ENCODE assay signal across 1 cellular context in the genomic region with DNA sequence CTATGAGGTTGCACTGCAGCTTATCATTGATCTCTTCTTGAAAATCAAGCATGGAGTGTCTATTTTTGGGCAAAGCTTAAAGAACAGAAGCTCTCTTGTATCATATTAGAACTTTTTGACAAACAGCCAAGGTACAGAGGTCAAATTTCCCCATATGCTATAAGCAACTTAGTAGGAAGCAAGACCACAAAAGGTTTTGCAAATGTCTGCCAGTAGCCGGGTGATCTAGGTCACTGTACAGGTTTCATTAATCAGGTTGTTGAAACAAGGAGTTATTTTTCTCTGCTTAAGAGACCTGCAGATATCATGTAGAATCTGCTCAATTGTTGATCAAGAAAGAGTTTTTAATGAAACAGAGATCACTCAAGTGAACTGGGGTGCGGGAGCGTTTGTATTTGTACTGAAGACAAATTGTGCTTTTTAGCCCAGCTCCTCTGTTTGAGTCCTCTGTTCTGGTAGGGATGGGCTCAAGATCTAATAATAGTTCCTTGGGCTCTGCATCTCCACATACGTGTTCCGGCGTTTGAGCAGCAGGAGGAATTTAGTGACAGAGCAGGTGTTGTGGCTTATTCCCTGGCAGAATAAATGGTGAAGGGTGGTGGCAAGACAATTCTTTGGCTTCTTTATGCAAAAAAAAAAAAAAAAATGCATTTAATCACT.
A peak's percentile ranks its signal among the peaks of the same experiment; 100 is the strongest.
TF ChIP-seq lines count a peak whose summit lies in the region.

No MANE protein-coding gene starts in this region.

TF ChIP-seq in K562, 482 proteins besides CTCF, POLR2A, EP300 and RAD21:
- TF ChIP-seq ZKSCAN1 (IDR thresholded peaks at IDR 0.05; ENCODE audit: low read depth, low read length), result no peak
- TF ChIP-seq NFE2 (IDR thresholded peaks at IDR 0.05; ENCODE audit: low read depth), result no peak
- TF ChIP-seq, protein P1, sequence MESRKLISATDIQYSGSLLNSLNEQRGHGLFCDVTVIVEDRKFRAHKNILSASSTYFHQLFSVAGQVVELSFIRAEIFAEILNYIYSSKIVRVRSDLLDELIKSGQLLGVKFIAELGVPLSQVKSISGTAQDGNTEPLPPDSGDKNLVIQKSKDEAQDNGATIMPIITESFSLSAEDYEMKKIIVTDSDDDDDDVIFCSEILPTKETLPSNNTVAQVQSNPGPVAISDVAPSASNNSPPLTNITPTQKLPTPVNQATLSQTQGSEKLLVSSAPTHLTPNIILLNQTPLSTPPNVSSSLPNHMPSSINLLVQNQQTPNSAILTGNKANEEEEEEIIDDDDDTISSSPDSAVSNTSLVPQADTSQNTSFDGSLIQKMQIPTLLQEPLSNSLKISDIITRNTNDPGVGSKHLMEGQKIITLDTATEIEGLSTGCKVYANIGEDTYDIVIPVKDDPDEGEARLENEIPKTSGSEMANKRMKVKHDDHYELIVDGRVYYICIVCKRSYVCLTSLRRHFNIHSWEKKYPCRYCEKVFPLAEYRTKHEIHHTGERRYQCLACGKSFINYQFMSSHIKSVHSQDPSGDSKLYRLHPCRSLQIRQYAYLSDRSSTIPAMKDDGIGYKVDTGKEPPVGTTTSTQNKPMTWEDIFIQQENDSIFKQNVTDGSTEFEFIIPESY (CRISPR knock-in tag; IDR thresholded peaks at IDR 0.05), result no peak
- TF ChIP-seq TEAD1 (CRISPR knock-in tag; IDR thresholded peaks at IDR 0.05), result no peak
- TF ChIP-seq, protein P2, sequence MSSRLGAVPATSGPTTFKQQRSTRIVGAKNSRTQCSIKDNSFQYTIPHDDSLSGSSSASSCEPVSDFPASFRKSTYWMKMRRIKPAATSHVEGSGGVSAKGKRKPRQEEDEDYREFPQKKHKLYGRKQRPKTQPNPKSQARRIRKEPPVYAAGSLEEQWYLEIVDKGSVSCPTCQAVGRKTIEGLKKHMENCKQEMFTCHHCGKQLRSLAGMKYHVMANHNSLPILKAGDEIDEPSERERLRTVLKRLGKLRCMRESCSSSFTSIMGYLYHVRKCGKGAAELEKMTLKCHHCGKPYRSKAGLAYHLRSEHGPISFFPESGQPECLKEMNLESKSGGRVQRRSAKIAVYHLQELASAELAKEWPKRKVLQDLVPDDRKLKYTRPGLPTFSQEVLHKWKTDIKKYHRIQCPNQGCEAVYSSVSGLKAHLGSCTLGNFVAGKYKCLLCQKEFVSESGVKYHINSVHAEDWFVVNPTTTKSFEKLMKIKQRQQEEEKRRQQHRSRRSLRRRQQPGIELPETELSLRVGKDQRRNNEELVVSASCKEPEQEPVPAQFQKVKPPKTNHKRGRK (tag; IDR thresholded peaks at IDR 0.05), result no peak
- TF ChIP-seq NCOR1 (IDR thresholded peaks at IDR 0.05), result no peak
- no peak for TF ChIP-seq SRSF7 (optimal IDR thresholded peaks at IDR 0.05; ENCODE audit: low read depth, low read length)
- TF ChIP-seq ZNF766 (CRISPR knock-in tag; conservative IDR thresholded peaks at IDR 0.05), result 0 out of 2 replicates have a peak, but pooled peaks have one; percentile 7
- TF ChIP-seq, protein P3, sequence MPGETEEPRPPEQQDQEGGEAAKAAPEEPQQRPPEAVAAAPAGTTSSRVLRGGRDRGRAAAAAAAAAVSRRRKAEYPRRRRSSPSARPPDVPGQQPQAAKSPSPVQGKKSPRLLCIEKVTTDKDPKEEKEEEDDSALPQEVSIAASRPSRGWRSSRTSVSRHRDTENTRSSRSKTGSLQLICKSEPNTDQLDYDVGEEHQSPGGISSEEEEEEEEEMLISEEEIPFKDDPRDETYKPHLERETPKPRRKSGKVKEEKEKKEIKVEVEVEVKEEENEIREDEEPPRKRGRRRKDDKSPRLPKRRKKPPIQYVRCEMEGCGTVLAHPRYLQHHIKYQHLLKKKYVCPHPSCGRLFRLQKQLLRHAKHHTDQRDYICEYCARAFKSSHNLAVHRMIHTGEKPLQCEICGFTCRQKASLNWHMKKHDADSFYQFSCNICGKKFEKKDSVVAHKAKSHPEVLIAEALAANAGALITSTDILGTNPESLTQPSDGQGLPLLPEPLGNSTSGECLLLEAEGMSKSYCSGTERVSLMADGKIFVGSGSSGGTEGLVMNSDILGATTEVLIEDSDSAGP (CRISPR knock-in tag; IDR thresholded peaks at IDR 0.05), result no peak
- TF ChIP-seq MYBL2 (IDR thresholded peaks at IDR 0.05; ENCODE audit: low read depth), result no peak
- no peak for TF ChIP-seq MYBL2 (CRISPR knock-in tag; IDR thresholded peaks at IDR 0.05; ENCODE audit: borderline replicate concordance)
- no peak for TF ChIP-seq TBL1XR1 (IDR thresholded peaks at IDR 0.05; ENCODE audit: low read length in 2 of 2)
- no peak for TF ChIP-seq MIER1 (IDR thresholded peaks at IDR 0.05; ENCODE audit: low read depth)
- no peak for TF ChIP-seq NR2F6 (CRISPR knock-in tag; IDR thresholded peaks at IDR 0.05)
- TF ChIP-seq SRF (CRISPR knock-in tag; IDR thresholded peaks at IDR 0.05), result 0 out of 4 replicates have a peak, but pooled peaks of 1 of the 2 experiments have one; percentile 18
- no peak for TF ChIP-seq CAMTA2 (CRISPR knock-in tag; conservative IDR thresholded peaks at IDR 0.05)
- 0 out of 2 replicates have a peak, but pooled peaks have one; percentile 12 for TF ChIP-seq ESRRB (CRISPR knock-in tag; IDR thresholded peaks at IDR 0.05; ENCODE audit: borderline replicate concordance)
- TF ChIP-seq DPF2 (IDR thresholded peaks at IDR 0.05), result peak; percentile 9; the same call in 1 of the 2 replicates
- TF ChIP-seq KDM5B (IDR thresholded peaks at IDR 0.05; ENCODE audit: insufficient replicate concordance, low read depth, low read length), result peak; percentile 18
- TF ChIP-seq CXXC5 (CRISPR knock-in tag; IDR thresholded peaks at IDR 0.05), result peak; percentile 1; the same call in 1 of the 2 replicates
- TF ChIP-seq, protein P4, sequence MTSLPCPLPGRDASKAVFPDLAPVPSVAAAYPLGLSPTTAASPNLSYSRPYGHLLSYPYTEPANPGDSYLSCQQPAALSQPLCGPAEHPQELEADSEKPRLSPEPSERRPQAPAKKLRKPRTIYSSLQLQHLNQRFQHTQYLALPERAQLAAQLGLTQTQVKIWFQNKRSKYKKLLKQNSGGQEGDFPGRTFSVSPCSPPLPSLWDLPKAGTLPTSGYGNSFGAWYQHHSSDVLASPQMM (CRISPR knock-in tag; IDR thresholded peaks at IDR 0.05), result no peak
- TF ChIP-seq, protein P5, sequence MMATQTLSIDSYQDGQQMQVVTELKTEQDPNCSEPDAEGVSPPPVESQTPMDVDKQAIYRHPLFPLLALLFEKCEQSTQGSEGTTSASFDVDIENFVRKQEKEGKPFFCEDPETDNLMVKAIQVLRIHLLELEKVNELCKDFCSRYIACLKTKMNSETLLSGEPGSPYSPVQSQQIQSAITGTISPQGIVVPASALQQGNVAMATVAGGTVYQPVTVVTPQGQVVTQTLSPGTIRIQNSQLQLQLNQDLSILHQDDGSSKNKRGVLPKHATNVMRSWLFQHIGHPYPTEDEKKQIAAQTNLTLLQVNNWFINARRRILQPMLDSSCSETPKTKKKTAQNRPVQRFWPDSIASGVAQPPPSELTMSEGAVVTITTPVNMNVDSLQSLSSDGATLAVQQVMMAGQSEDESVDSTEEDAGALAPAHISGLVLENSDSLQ (IDR thresholded peaks at IDR 0.05), result 0 out of 2 replicates have a peak, but pooled peaks have one; percentile 1
- TF ChIP-seq, protein P6, sequence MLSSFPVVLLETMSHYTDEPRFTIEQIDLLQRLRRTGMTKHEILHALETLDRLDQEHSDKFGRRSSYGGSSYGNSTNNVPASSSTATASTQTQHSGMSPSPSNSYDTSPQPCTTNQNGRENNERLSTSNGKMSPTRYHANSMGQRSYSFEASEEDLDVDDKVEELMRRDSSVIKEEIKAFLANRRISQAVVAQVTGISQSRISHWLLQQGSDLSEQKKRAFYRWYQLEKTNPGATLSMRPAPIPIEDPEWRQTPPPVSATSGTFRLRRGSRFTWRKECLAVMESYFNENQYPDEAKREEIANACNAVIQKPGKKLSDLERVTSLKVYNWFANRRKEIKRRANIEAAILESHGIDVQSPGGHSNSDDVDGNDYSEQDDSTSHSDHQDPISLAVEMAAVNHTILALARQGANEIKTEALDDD (IDR thresholded peaks at IDR 0.05), result 0 out of 2 replicates have a peak, but pooled peaks have one; percentile 2
- TF ChIP-seq, protein P7, sequence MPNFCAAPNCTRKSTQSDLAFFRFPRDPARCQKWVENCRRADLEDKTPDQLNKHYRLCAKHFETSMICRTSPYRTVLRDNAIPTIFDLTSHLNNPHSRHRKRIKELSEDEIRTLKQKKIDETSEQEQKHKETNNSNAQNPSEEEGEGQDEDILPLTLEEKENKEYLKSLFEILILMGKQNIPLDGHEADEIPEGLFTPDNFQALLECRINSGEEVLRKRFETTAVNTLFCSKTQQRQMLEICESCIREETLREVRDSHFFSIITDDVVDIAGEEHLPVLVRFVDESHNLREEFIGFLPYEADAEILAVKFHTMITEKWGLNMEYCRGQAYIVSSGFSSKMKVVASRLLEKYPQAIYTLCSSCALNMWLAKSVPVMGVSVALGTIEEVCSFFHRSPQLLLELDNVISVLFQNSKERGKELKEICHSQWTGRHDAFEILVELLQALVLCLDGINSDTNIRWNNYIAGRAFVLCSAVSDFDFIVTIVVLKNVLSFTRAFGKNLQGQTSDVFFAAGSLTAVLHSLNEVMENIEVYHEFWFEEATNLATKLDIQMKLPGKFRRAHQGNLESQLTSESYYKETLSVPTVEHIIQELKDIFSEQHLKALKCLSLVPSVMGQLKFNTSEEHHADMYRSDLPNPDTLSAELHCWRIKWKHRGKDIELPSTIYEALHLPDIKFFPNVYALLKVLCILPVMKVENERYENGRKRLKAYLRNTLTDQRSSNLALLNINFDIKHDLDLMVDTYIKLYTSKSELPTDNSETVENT (CRISPR knock-in tag; IDR thresholded peaks at IDR 0.05), result no peak
- TF ChIP-seq MAFK (IDR thresholded peaks at IDR 0.05; ENCODE audit: low read length), result no peak
- TF ChIP-seq ZNF347 (CRISPR knock-in tag; IDR thresholded peaks at IDR 0.05; ENCODE audit: low read depth), result no peak
- no peak for TF ChIP-seq LCOR (CRISPR knock-in tag; IDR thresholded peaks at IDR 0.05)
- TF ChIP-seq SMARCA4 (IDR thresholded peaks at IDR 0.05), result no peak; the same call in 1 of the 2 replicates
- TF ChIP-seq PCBP1 (IDR thresholded peaks at IDR 0.05; ENCODE audit: low read depth, low read length, poor library complexity, severe bottlenecking), result no peak
- TF ChIP-seq, protein P8, sequence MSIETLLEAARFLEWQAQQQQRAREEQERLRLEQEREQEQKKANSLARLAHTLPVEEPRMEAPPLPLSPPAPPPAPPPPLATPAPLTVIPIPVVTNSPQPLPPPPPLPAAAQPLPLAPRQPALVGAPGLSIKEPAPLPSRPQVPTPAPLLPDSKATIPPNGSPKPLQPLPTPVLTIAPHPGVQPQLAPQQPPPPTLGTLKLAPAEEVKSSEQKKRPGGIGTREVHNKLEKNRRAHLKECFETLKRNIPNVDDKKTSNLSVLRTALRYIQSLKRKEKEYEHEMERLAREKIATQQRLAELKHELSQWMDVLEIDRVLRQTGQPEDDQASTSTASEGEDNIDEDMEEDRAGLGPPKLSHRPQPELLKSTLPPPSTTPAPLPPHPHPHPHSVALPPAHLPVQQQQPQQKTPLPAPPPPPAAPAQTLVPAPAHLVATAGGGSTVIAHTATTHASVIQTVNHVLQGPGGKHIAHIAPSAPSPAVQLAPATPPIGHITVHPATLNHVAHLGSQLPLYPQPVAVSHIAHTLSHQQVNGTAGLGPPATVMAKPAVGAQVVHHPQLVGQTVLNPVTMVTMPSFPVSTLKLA (conservative IDR thresholded peaks at IDR 0.05), result no peak
